ENCODE assay signal across 13 cellular contexts in genomic region chr1:247119600-247120407, GRCh38. TPM values are rescaled to one million over a fixed set of nuclear protein-coding genes. Genes with fewer than 3 reads are reported as not detected.
DNase-seq lines count a peak whose midpoint lies in the region; ATAC-seq, FAIRE-seq and TF ChIP-seq lines count a peak whose summit lies in the region.
"Had no signal": no experiment of that assay in that cellular context is flagged by ENCODE, and none has a peak within 500 bp of the region (broad histone marks: within the 10 kb centered on the region; RNA-seq: fewer than 3 reads in every experiment).

No MANE protein-coding gene starts in this region.

- no peak overlapping the region for H3K4me3 Mint-ChIP-seq in stimulated activated effector memory CD8-positive, alpha-beta T cell treated with anti-CD3 and anti-CD28 coated beads, Interleukin-12 subunit alpha, Interleukin-12 subunit beta, amount 100 ng/mL, for 72 hours
- H3K4me3 Mint-ChIP-seq in Calu3 (ENCODE audit: low read depth, unreplicated experiment): no peak overlapping the region

- H3K27me3 Mint-ChIP-seq in Calu3 (ENCODE audit: unreplicated experiment): no peaks in the 10 kb centered on the region

- no peak for TF ChIP-seq CTCF in GM10248 (IDR thresholded peaks at IDR 0.05; ENCODE audit: control extremely low read depth, extremely low read depth, low read depth, missing control alignments)
- TF ChIP-seq CTCF in K562 (IDR thresholded peaks at IDR 0.05 in 2 of 3, conservative IDR thresholded peaks at IDR 0.05 in 1 of 3; ENCODE audit: insufficient read depth in 2 of 3, low read depth in 1 of 3, low read length in 3 of 3): no peak
- TF ChIP-seq CTCF in Calu3 (IDR thresholded peaks at IDR 0.05; ENCODE audit: unreplicated experiment): no peak
- TF ChIP-seq CTCF in colonic mucosa (IDR thresholded peaks at IDR 0.05): no peak

- no peak overlapping the region for H3K27ac Mint-ChIP-seq in stimulated activated effector memory CD8-positive, alpha-beta T cell treated with anti-CD3 and anti-CD28 coated beads, Interleukin-12 subunit alpha, Interleukin-12 subunit beta, amount 100 ng/mL, for 72 hours
- no peak overlapping the region for H3K27ac Mint-ChIP-seq in Calu3 (ENCODE audit: unreplicated experiment)

- no peak for TF ChIP-seq POLR2A in K562 (conservative IDR thresholded peaks at IDR 0.05)

- FAIRE-seq in K562 (lab: Jason Lieb, UNC): no peak

- H3K9me3 Mint-ChIP-seq in stimulated activated effector memory CD8-positive, alpha-beta T cell treated with anti-CD3 and anti-CD28 coated beads, Interleukin-12 subunit alpha, Interleukin-12 subunit beta, amount 100 ng/mL, for 72 hours: peaks cover 2% of the 10 kb centered on the region
- peaks cover 3% of the 10 kb centered on the region for H3K9me3 Mint-ChIP-seq in Calu3 (ENCODE audit: low read depth, unreplicated experiment)

- H3K36me3 ChIP-seq in K562 (ENCODE audit: control insufficient read depth, insufficient read depth, low read length): no peaks in the 10 kb centered on the region
- H3K36me3 ChIP-seq in colonic mucosa: no peaks in the 10 kb centered on the region

- POLR2A ChIA-PET in GM10248 (lab: Yijun Ruan, JAX) (no interaction called here), K562 (lab: Yijun Ruan, JAX) (interaction anchor here (0.6 kb wide), 1 partner anchor 101 kb away, joined by 3 read pairs; no protein-coding TSS in a partner anchor)

- no peak overlapping the region for H2AFZ ChIP-seq in K562 (ENCODE audit: low read depth, low read length)

- ATAC-seq in K562 (peak; percentile 50; the same call in 2 of the 3 replicates), HG03521 (IDR thresholded peaks at IDR 0.05; ENCODE audit: unreplicated experiment) (no peak)
- peak; percentile 45 for ATAC-seq in stimulated activated effector memory CD8-positive, alpha-beta T cell treated with anti-CD3 and anti-CD28 coated beads, Interleukin-12 subunit alpha, Interleukin-12 subunit beta, amount 100 ng/mL, for 72 hours

- H3K27ac ChIP-seq in K562 (ENCODE audit: extremely low read depth, low read depth, low read length) (no peak overlapping the region), colonic mucosa (no peak overlapping the region)
- H3K27ac ChIP-seq: 22Rv1, SK-N-MC had no signal

- no peaks in the 10 kb centered on the region for H3K27me3 ChIP-seq in K562 (ENCODE audit: control insufficient read depth in 2 of 2, insufficient read depth in 2 of 2, low read length in 2 of 2)
- H3K27me3 ChIP-seq in colonic mucosa: no peaks in the 10 kb centered on the region

- TF ChIP-seq EP300 in K562 (IDR thresholded peaks at IDR 0.05; ENCODE audit: low read length): no peak

- WGBS in K562 (ENCODE audit: insufficient coverage, low coverage, missing lambda C conversion rate): 64% methylated on average over 22 of the region's 22 CpGs

- H3K9ac ChIP-seq in K562 (ENCODE audit: insufficient read depth in 1 of 2, low read depth in 2 of 2, low read length in 2 of 2) (0 out of 4 replicates have a peak overlapping the region, but pooled peaks of 1 of the 2 experiments have one; percentile 26), colonic mucosa (ENCODE audit: low read depth in 2 of 2, low read length in 2 of 2) (no peak overlapping the region)

- DNase-seq in DMS53 (lab: John Stamatoyannopoulos, UW) (peak; percentile 37), DMS53 treated with DMSO at 0.1 percent for 48 hours (lab: John Stamatoyannopoulos, UW; ENCODE audit: unreplicated experiment) (no peak), GM10248 (ENCODE audit: extremely low spot score) (peak; percentile 17), K562 (ENCODE audit: extremely low read depth in 1 of 4, low spot score in 3 of 4) (no peak), Calu3 (no peak), colonic mucosa (no peak)
- DNase-seq in stimulated activated effector memory CD8-positive, alpha-beta T cell treated with anti-CD3 and anti-CD28 coated beads, Interleukin-12 subunit alpha, Interleukin-12 subunit beta, amount 100 ng/mL, for 72 hours (ENCODE audit: low spot score in 2 of 2): no peak
- DNase-seq: C1 segment of cervical spinal cord, NCI-H2081 treated with DMSO at 0.1 percent for 48 hours, NCI-H2227 treated with DMSO at 0.1 percent for 48 hours had no signal

- H3K9me3 ChIP-seq in K562 (replicated peaks; ENCODE audit: control insufficient read depth, insufficient read depth, low read depth, low read length): peaks cover 9% of the 10 kb centered on the region
- no peaks in the 10 kb centered on the region for H3K9me3 ChIP-seq in colonic mucosa

- H3K4me3 ChIP-seq in K562: no peak overlapping the region
- H3K4me3 ChIP-seq in colonic mucosa: no peak overlapping the region
- H3K4me3 ChIP-seq: SK-N-MC had no signal

- no peak for TF ChIP-seq RAD21 in K562 (CRISPR knock-in tag; conservative IDR thresholded peaks at IDR 0.05 in 1 of 2, IDR thresholded peaks at IDR 0.05 in 1 of 2)

- H3K4me1 Mint-ChIP-seq in stimulated activated effector memory CD8-positive, alpha-beta T cell treated with anti-CD3 and anti-CD28 coated beads, Interleukin-12 subunit alpha, Interleukin-12 subunit beta, amount 100 ng/mL, for 72 hours: peaks cover 5% of the 10 kb centered on the region
- H3K4me1 Mint-ChIP-seq in Calu3 (ENCODE audit: low read depth, unreplicated experiment): no peaks in the 10 kb centered on the region

- in situ Hi-C loops in K562 (cut with MboI): no loop called here

- H3K4me2 ChIP-seq in K562 (ENCODE audit: insufficient read depth, low read length): no peak overlapping the region

- intact Hi-C loops in K562 (cut with micrococcal nuclease): no loop called here
- intact Hi-C loops in Calu3 (cut with micrococcal nuclease; ENCODE audit: unreplicated experiment): no loop called here
- intact Hi-C loops in colonic mucosa (cut with DNase I): no loop called here

- no peaks in the 10 kb centered on the region for H4K20me1 ChIP-seq in K562 (replicated peaks; ENCODE audit: control insufficient read depth, insufficient read depth, low read length)

- no peaks in the 10 kb centered on the region for H3K79me2 ChIP-seq in K562 (ENCODE audit: control insufficient read depth, insufficient read depth, low read length)

- H3K36me3 Mint-ChIP-seq in stimulated activated effector memory CD8-positive, alpha-beta T cell treated with anti-CD3 and anti-CD28 coated beads, Interleukin-12 subunit alpha, Interleukin-12 subunit beta, amount 100 ng/mL, for 72 hours: peaks cover 3% of the 10 kb centered on the region
- peaks cover 16% of the 10 kb centered on the region for H3K36me3 Mint-ChIP-seq in Calu3 (ENCODE audit: insufficient read depth, unreplicated experiment)

- H3K4me1 ChIP-seq in K562 (replicated peaks in 1 of 2; ENCODE audit: control insufficient read depth in 2 of 2, insufficient read depth in 2 of 2, low read length in 2 of 2) (peaks cover 0 to 11% of the 10 kb centered on the region in 2 experiments; a peak in 2 of 5 replicates), colonic mucosa (no peaks in the 10 kb centered on the region)

- H3K9me1 ChIP-seq in K562 (ENCODE audit: control insufficient read depth, insufficient read depth, low read length): no peaks in the 10 kb centered on the region

- BruUV-seq in K562 (replicated peaks; lab: Mats Ljungman, UMichigan): no TSS peak
- no TSS peak for BruUV-seq in Calu3 (replicated peaks; lab: Mats Ljungman, UMichigan)

- CTCF ChIA-PET in GM10248 (lab: Yijun Ruan, JAX) (interaction anchor here (1.0 to 1.7 kb wide), 2 partner anchors 15 to 64 kb away, joined by 4 read pairs; partner anchors contain the start of gene ZNF669), K562 (lab: Yijun Ruan, JAX; ENCODE audit: low intra/inter-chr PET ratio) (no interaction called here), Calu3 (lab: Charles Lee) (no interaction called here)

RNA-seq across cellular contexts. Expression of gene ZNF669, which starts 15.6 kb away (rescaled TPM):
- total RNA-seq in K562 (2011; cell fraction: chromatin; rRNA removed; ENCODE audit: low replicate concordance): 15.0 and 38.1 TPM in 2 replicates
- 14.7 and 18.0 TPM in 2 replicates for total RNA-seq in K562 (2011; cell fraction: nucleolus; rRNA removed)
- total RNA-seq in K562 (2011; cell fraction: nucleoplasm; rRNA removed): 13.5 and 16.2 TPM in 2 replicates
- total RNA-seq in K562 (2014; rRNA removed) (9.8 and 10.9 TPM in 2 replicates), K562 (2014; rRNA removed; fragmentation: Illumina TruSeq; extraction: Trizol) (18.3 and 21.1 TPM in 2 replicates), K562 (2015; rRNA removed; fragmentation: Illumina TruSeq; extraction: Trizol) (14.4 and 16.1 TPM in 2 replicates), K562 (2021) (8.0 and 10.2 TPM in 2 replicates), Calu3 (2022) (8.9 and 10.5 TPM in 2 replicates), colonic mucosa (1 to 10 TPM; 6.2 to 6.5 TPM)
- polyA plus RNA-seq in K562 (2011; rRNA removed) (8.2 and 10.9 TPM in 2 replicates), K562 (2014; fragmentation: Illumina TruSeq; extraction: Trizol) (10.3 and 12.1 TPM in 2 replicates), K562 (2014; fragmentation: Nextera tagmentation; extraction: Ambion mirVana) (1 to 10 TPM; 5.3 to 6.3 TPM), K562 (2014; rRNA removed) (8.2 and 9.2 TPM in 2 replicates)
- 5.2 and 5.7 TPM in 2 replicates for polyA plus RNA-seq in K562 (2011; cell fraction: cytosol; rRNA removed)
- polyA plus RNA-seq in K562 (2011; cell fraction: nucleus; rRNA removed): 3.2 and 3.9 TPM in 2 replicates
- 6.4 and 8.0 TPM in 2 replicates for polyA plus RNA-seq in K562 (2012)
- polyA minus RNA-seq in K562 (2011; rRNA and poly(A)+ RNA removed): 15.3 and 21.4 TPM in 2 replicates
- 4.2 and 5.3 TPM in 2 replicates for polyA minus RNA-seq in K562 (2011; cell fraction: cytosol; rRNA and poly(A)+ RNA removed)
- 9.8 and 17.3 TPM in 2 replicates for polyA minus RNA-seq in K562 (2011; cell fraction: nucleus; rRNA and poly(A)+ RNA removed)

RNA-seq across cellular contexts. Expression of gene ZNF670, which starts 41.2 kb away (rescaled TPM):
- total RNA-seq in K562 (2011; cell fraction: chromatin; rRNA removed; ENCODE audit: low replicate concordance): 4.5 and 17.1 TPM in 2 replicates
- total RNA-seq in K562 (2011; cell fraction: nucleolus; rRNA removed): 2.8 and 5.1 TPM in 2 replicates
- 6.5 and 7.7 TPM in 2 replicates for total RNA-seq in K562 (2011; cell fraction: nucleoplasm; rRNA removed)
- 6.7 and 8.9 TPM in 2 replicates for total RNA-seq in K562 (2014; rRNA removed)
- 14.5 and 17.8 TPM in 2 replicates for total RNA-seq in K562 (2014; rRNA removed; fragmentation: Illumina TruSeq; extraction: Trizol)
- total RNA-seq in K562 (2015; rRNA removed; fragmentation: Illumina TruSeq; extraction: Trizol): 10.3 and 11.2 TPM in 2 replicates
- 7.1 and 7.9 TPM in 2 replicates for total RNA-seq in K562 (2021)
- 9.7 and 11.8 TPM in 2 replicates for polyA plus RNA-seq in K562 (2011; rRNA removed)
- 1.1 and 2.6 TPM in 2 replicates for polyA plus RNA-seq in K562 (2011; cell fraction: cytosol; rRNA removed)
- polyA plus RNA-seq in K562 (2011; cell fraction: nucleus; rRNA removed): 2.7 and 4.4 TPM in 2 replicates
- polyA plus RNA-seq in K562 (2012): 5.9 and 6.1 TPM in 2 replicates
- 11.1 and 12.4 TPM in 2 replicates for polyA plus RNA-seq in K562 (2014; fragmentation: Illumina TruSeq; extraction: Trizol)
- 10 to 100 TPM; 17.3 to 23.4 TPM for polyA plus RNA-seq in K562 (2014; fragmentation: Nextera tagmentation; extraction: Ambion mirVana)
- 8.2 and 8.7 TPM in 2 replicates for polyA plus RNA-seq in K562 (2014; rRNA removed)
- 11.7 and 13.9 TPM in 2 replicates for polyA minus RNA-seq in K562 (2011; rRNA and poly(A)+ RNA removed)
- 3.2 and 4.0 TPM in 2 replicates for polyA minus RNA-seq in K562 (2011; cell fraction: cytosol; rRNA and poly(A)+ RNA removed)
- 3.4 and 6.0 TPM in 2 replicates for polyA minus RNA-seq in K562 (2011; cell fraction: nucleus; rRNA and poly(A)+ RNA removed)
- 3.9 and 6.1 TPM in 2 replicates for total RNA-seq in Calu3 (2022)
- 1 to 10 TPM; 1.7 to 2.6 TPM for total RNA-seq in colonic mucosa

RNA-seq across cellular contexts. Expression of gene ZNF124, which starts 52.0 kb away (rescaled TPM):
- 52.9 and 136 TPM in 2 replicates for total RNA-seq in K562 (2011; cell fraction: chromatin; rRNA removed; ENCODE audit: low replicate concordance)
- 31.4 and 39.0 TPM in 2 replicates for total RNA-seq in K562 (2011; cell fraction: nucleolus; rRNA removed)
- total RNA-seq in K562 (2011; cell fraction: nucleoplasm; rRNA removed): 62.0 and 100 TPM in 2 replicates
- total RNA-seq in K562 (2014; rRNA removed) (28.2 and 31.2 TPM in 2 replicates), K562 (2014; rRNA removed; fragmentation: Illumina TruSeq; extraction: Trizol) (71.5 and 74.9 TPM in 2 replicates), K562 (2015; rRNA removed; fragmentation: Illumina TruSeq; extraction: Trizol) (63.2 and 68.5 TPM in 2 replicates), K562 (2021) (43.1 and 47.1 TPM in 2 replicates), Calu3 (2022) (34.4 and 45.6 TPM in 2 replicates), colonic mucosa (10 to 100 TPM; 31.6 to 43.2 TPM)
- polyA plus RNA-seq in K562 (2011; rRNA removed) (20.2 TPM in 2 replicates), K562 (2014; fragmentation: Illumina TruSeq; extraction: Trizol) (14.7 and 15.0 TPM in 2 replicates), K562 (2014; fragmentation: Nextera tagmentation; extraction: Ambion mirVana) (10 to 100 TPM in 1 of 2 experiments, 1 to 10 TPM in 1; 7.6 to 13.6 TPM), K562 (2014; rRNA removed) (12.5 and 13.5 TPM in 2 replicates)
- polyA plus RNA-seq in K562 (2011; cell fraction: cytosol; rRNA removed): 3.4 and 9.2 TPM in 2 replicates
- 13.8 and 23.5 TPM in 2 replicates for polyA plus RNA-seq in K562 (2011; cell fraction: nucleus; rRNA removed)
- 9.4 and 9.9 TPM in 2 replicates for polyA plus RNA-seq in K562 (2012)
- polyA minus RNA-seq in K562 (2011; rRNA and poly(A)+ RNA removed): 141 and 252 TPM in 2 replicates
- 58.9 and 64.8 TPM in 2 replicates for polyA minus RNA-seq in K562 (2011; cell fraction: cytosol; rRNA and poly(A)+ RNA removed)
- 21.0 and 48.3 TPM in 2 replicates for polyA minus RNA-seq in K562 (2011; cell fraction: nucleus; rRNA and poly(A)+ RNA removed)

Comparison
In these comparisons a context has a peak if more than half of its experiments do, and no peak if none do; other contexts are left out.
1. DNase-seq: peak in DMS53 (single experiment) and GM10248 (single experiment); none in DMS53 treated with DMSO at 0.1 percent for 48 hours (single experiment), K562 (0 of 4), stimulated activated effector memory CD8-positive, alpha-beta T cell treated with anti-CD3 and anti-CD28 coated beads, Interleukin-12 subunit alpha, Interleukin-12 subunit beta, amount 100 ng/mL, for 72 hours (0 of 2), Calu3 (single experiment) and colonic mucosa (single experiment).